In genomic region chr14:68268719-68269118, GRCh38 we compare ENCODE assay signal across 9 cellular contexts.
DNase-seq lines count a peak whose midpoint lies in the region; ATAC-seq and TF ChIP-seq lines count a peak whose summit lies in the region.
"Had no signal": no experiment of that assay in that cellular context is flagged by ENCODE, and none has a peak within 500 bp of the region (broad histone marks: within the 10 kb centered on the region; RNA-seq: fewer than 3 reads in every experiment).

No MANE protein-coding gene starts in this region.

- 0 out of 2 replicates have a peak overlapping the region, but pooled peaks have one; percentile 2 for H2AFZ ChIP-seq in OCI-LY3 (ENCODE audit: low read depth, low read length)

- no peaks in the 10 kb centered on the region for H3K36me3 ChIP-seq in heart right ventricle
- no peaks in the 10 kb centered on the region for H3K36me3 ChIP-seq in OCI-LY3 (replicated peaks; ENCODE audit: low read depth, low read length)
- H3K36me3 ChIP-seq in left lung, result no peaks in the 10 kb centered on the region
- H3K36me3 ChIP-seq in upper lobe of left lung, result no peaks in the 10 kb centered on the region
- no peaks in the 10 kb centered on the region for H3K36me3 ChIP-seq in H7 (replicated peaks; ENCODE audit: control insufficient read depth, insufficient read depth, low read length)

- H3K4me3 ChIP-seq in heart right ventricle (no peak overlapping the region), OCI-LY3 (ENCODE audit: low read length) (peak overlapping the region; percentile 33), left lung (no peak overlapping the region), upper lobe of left lung (no peak overlapping the region), H7 (ENCODE audit: insufficient read depth, low read depth, low read length) (no peak overlapping the region)
- H3K4me3 ChIP-seq: K562 had no signal

- H3K4me1 ChIP-seq in heart right ventricle (peaks cover 0 to 77% (median 17%) of the 10 kb centered on the region in 9 donors), OCI-LY3 (ENCODE audit: low read length) (peaks cover 95% of the 10 kb centered on the region), left lung (peaks cover 26 to 52% of the 10 kb centered on the region in 2 donors), upper lobe of left lung (peaks cover 21 to 25% (median 22%) of the 10 kb centered on the region in 4 donors)

- H3K27me3 ChIP-seq in heart right ventricle (no peaks in the 10 kb centered on the region), OCI-LY3 (ENCODE audit: low read depth, low read length) (no peaks in the 10 kb centered on the region), left lung (no peaks in the 10 kb centered on the region), upper lobe of left lung (no peaks in the 10 kb centered on the region), H7 (ENCODE audit: control insufficient read depth, insufficient read depth, low read length) (no peaks in the 10 kb centered on the region)

- TF ChIP-seq CTCF in heart right ventricle (IDR thresholded peaks at IDR 0.05) (no peak), OCI-LY3 (IDR thresholded peaks at IDR 0.05; ENCODE audit: low read depth, low read length) (no peak), left lung (IDR thresholded peaks at IDR 0.05) (no peak), upper lobe of left lung (IDR thresholded peaks at IDR 0.05) (no peak), chondrocyte (IDR thresholded peaks at IDR 0.05) (no peak)

- intact Hi-C loops in heart right ventricle (cut with DNase I), result loop anchor here in 3 of 10 donors (10.0 kb wide), 3 partner anchors 86 to 246 kb away; no protein-coding TSS in a partner anchor
- intact Hi-C loops in Right ventricle myocardium superior (cut with DNase I), result no loop called here
- intact Hi-C loops in left lung (cut with DNase I), result no loop called here

- H3K79me2 ChIP-seq in OCI-LY3 (ENCODE audit: low read length), result no peaks in the 10 kb centered on the region

- H3K9ac ChIP-seq in OCI-LY3 (ENCODE audit: low read length), result peak overlapping the region; percentile 62

- H3K4me3 Mint-ChIP-seq in chondrocyte (ENCODE audit: unreplicated experiment), result no peak overlapping the region

- TF ChIP-seq EP300 in upper lobe of left lung (IDR thresholded peaks at IDR 0.05), result no peak

- H3K27ac ChIP-seq in heart right ventricle, result peak overlapping the region in 8 of 10 donors; percentile 14 to 86 (median 48)
- H3K27ac ChIP-seq in OCI-LY3 (ENCODE audit: low read length), result peak overlapping the region; percentile 93
- peak overlapping the region; percentile 75 for H3K27ac ChIP-seq in left lung
- peak overlapping the region; percentile 21 to 68 (median 66) for H3K27ac ChIP-seq in upper lobe of left lung

- H3K9me3 Mint-ChIP-seq in chondrocyte (ENCODE audit: low read depth), result no peaks in the 10 kb centered on the region

- H3K4me2 ChIP-seq in OCI-LY3 (ENCODE audit: low read length), result peak overlapping the region; percentile 74

- H3K4me1 Mint-ChIP-seq in chondrocyte (ENCODE audit: low read depth), result peaks cover 15% of the 10 kb centered on the region

- no peaks in the 10 kb centered on the region for H3K27me3 Mint-ChIP-seq in chondrocyte (ENCODE audit: low read depth)

- H3K9me3 ChIP-seq in heart right ventricle (no peaks in the 10 kb centered on the region), OCI-LY3 (ENCODE audit: insufficient read depth, low read length) (no peaks in the 10 kb centered on the region), left lung (no peaks in the 10 kb centered on the region), upper lobe of left lung (no peaks in the 10 kb centered on the region)

- 95 to 98% methylated on average over 1 of the region's 1 CpG for WGBS in heart right ventricle, 2 donors
- 88 to 91% methylated on average over 1 of the region's 1 CpG for WGBS in upper lobe of left lung, 2 donors

- no peak overlapping the region for H3K27ac Mint-ChIP-seq in chondrocyte (ENCODE audit: unreplicated experiment)

- no peak for TF ChIP-seq POLR2A in upper lobe of left lung (IDR thresholded peaks at IDR 0.05)

- DNase-seq in heart right ventricle (no peak), Right ventricle myocardium superior (no peak), left lung (no peak), upper lobe of left lung (no peak), H7 (no peak), chondrocyte (ENCODE audit: low spot score) (no peak), cerebellar nuclear complex (lab: John Stamatoyannopoulos, UW) (no peak)

- no peaks in the 10 kb centered on the region for H3K36me3 Mint-ChIP-seq in chondrocyte (ENCODE audit: low read depth)

- ATAC-seq in heart right ventricle (no peak), Right ventricle myocardium superior (ENCODE audit: poor library complexity) (no peak), left lung (no peak), upper lobe of left lung (ENCODE audit: low FRiP score in 2 of 2) (no peak)
- ATAC-seq: K562 had no signal

- H4K20me1 ChIP-seq in OCI-LY3 (ENCODE audit: insufficient read depth, low read length), result no peaks in the 10 kb centered on the region
